Comparison of ENCODE assay signal across 16 cellular contexts in genomic region chr2:23571066-23571465, GRCh38.
"Had no signal": no experiment of that assay in that cellular context is flagged by ENCODE, and none has a peak within 500 bp of the region (broad histone marks: within the 10 kb centered on the region; RNA-seq: fewer than 3 reads in every experiment).

No MANE protein-coding gene starts in this region.

- H3K9me3 Mint-ChIP-seq: immature natural killer cell, natural killer cell, neural progenitor cell had no signal

- ATAC-seq: esophagus mucosa, natural killer cell, psoas muscle had no signal

- H3K4me3 Mint-ChIP-seq: immature natural killer cell, natural killer cell, neural progenitor cell had no signal

- H3K4me3 ChIP-seq: left ventricle myocardium inferior, neural progenitor cell, psoas muscle, stomach, uterus had no signal

- H3K36me3 ChIP-seq: left ventricle myocardium inferior, neural progenitor cell, stomach, uterus had no signal

- H3K27me3 ChIP-seq: neural progenitor cell, stomach, uterus had no signal

- H3K4me1 ChIP-seq: neural progenitor cell, parathyroid adenoma, uterus had no signal

- H3K27ac Mint-ChIP-seq: immature natural killer cell, natural killer cell, neural progenitor cell had no signal

- H3K4me1 Mint-ChIP-seq: immature natural killer cell, natural killer cell had no signal

- H3K27ac ChIP-seq: left ventricle myocardium inferior, neural progenitor cell, parathyroid adenoma, psoas muscle, uterus had no signal

- DNase-seq: effector memory CD4-positive, alpha-beta T cell; foreskin fibroblast; immature natural killer cell; left ventricle myocardium inferior; natural killer cell; occipital lobe; psoas muscle; small intestine; stimulated activated CD4-positive, alpha-beta T cell treated with anti-CD3 and anti-CD28 coated beads, Interleukin-12 subunit alpha, Interleukin-12 subunit beta, amount 100 ng/mL, for 4 hours; stimulated activated naive CD4-positive, alpha-beta T cell; stomach; trophoblast cell; uterus had no signal

- H3K9me3 ChIP-seq: left ventricle myocardium inferior, psoas muscle, stomach, uterus had no signal

- H3K36me3 Mint-ChIP-seq: immature natural killer cell, natural killer cell had no signal
